Comparison of ENCODE assay signal across 1 cellular context in the genomic region with DNA sequence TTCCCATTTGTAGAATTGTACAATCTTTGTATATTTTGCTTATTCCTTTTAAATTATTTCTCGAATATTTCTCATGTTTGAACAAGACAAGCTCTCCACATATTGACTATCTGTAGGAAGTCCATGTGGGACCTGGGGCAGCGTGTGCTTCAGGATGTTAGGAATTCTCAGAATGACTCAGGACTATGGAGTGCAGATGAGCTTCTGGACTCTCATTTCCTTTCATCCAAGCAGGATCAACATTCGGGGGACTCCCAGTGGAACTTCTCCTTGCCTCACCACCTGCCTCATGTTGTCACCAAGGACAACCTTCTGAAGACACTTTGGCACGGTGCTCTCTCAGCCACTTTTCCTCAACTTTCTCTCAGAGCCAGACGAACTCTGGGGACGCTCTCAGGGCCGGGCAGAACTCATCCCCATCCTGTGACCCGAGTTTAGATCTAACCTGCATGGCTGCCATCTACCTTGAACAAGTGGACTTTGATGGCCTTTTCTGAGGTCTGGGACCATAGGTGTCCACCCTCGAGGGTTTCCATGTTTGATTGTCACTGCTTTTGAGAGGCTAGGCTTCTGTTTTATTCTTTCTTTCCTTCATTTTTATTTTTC.
TF ChIP-seq lines count a peak whose summit lies in the region.

No MANE protein-coding gene starts in this region.

TF ChIP-seq in HCT116, 20 proteins besides CTCF, POLR2A, EP300 and RAD21:
- no peak for TF ChIP-seq REST (IDR thresholded peaks at IDR 0.05; ENCODE audit: low read depth)
- TF ChIP-seq SP1 (IDR thresholded peaks at IDR 0.05; ENCODE audit: low read depth), result no peak
- TF ChIP-seq SRF (IDR thresholded peaks at IDR 0.05; ENCODE audit: low read depth), result no peak
- no peak for TF ChIP-seq EZH2 (IDR thresholded peaks at IDR 0.05)
- TF ChIP-seq FOSL1 (IDR thresholded peaks at IDR 0.05; ENCODE audit: low read depth), result no peak
- TF ChIP-seq TCF7L2 (IDR thresholded peaks at IDR 0.05; ENCODE audit: borderline replicate concordance, extremely low read depth, insufficient read depth, insufficient read length), result no peak
- TF ChIP-seq EGR1 (IDR thresholded peaks at IDR 0.05; ENCODE audit: low read depth), result no peak
